2 cellular contexts compared by ENCODE assay signal in the genomic region with DNA sequence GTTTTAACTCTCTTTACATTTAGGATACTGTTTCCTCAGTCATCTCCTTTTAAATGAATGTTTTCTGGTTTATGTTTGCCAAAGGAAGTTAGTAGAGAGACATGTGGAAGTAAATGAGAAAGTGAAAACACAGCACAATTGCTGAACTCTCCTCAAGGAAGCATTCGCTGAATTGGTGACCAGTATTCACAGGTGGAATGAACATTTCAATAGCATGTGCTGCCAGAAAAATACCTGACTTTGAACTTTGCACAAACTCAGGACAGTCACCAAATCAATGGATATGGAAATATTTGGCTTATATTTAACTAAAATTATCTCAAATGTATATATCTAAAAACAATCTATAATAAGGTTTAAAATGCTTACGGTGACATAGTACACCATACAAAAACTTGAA.
TF ChIP-seq lines count a peak whose summit lies in the region.

No MANE protein-coding gene starts in this region.

TF ChIP-seq in GM23338, 12 proteins besides CTCF, POLR2A, EP300 and RAD21 (continues in another document):
- TF ChIP-seq NANOG (IDR thresholded peaks at IDR 0.05; ENCODE audit: borderline replicate concordance) (no peak), POLR2AphosphoS5 (IDR thresholded peaks at IDR 0.05; ENCODE audit: low read depth) (no peak), EZH2phosphoT487 (IDR thresholded peaks at IDR 0.05; ENCODE audit: unreplicated experiment) (no peak), ZNF331 (CRISPR knock-in tag; IDR thresholded peaks at IDR 0.05; ENCODE audit: low read depth) (no peak), ZNF114 (CRISPR knock-in tag; IDR thresholded peaks at IDR 0.05) (no peak), CREB1 (CRISPR knock-in tag; IDR thresholded peaks at IDR 0.05; ENCODE audit: low read depth) (no peak), JUNB (IDR thresholded peaks at IDR 0.05; ENCODE audit: unreplicated experiment) (no peak)
- TF ChIP-seq, protein P1, sequence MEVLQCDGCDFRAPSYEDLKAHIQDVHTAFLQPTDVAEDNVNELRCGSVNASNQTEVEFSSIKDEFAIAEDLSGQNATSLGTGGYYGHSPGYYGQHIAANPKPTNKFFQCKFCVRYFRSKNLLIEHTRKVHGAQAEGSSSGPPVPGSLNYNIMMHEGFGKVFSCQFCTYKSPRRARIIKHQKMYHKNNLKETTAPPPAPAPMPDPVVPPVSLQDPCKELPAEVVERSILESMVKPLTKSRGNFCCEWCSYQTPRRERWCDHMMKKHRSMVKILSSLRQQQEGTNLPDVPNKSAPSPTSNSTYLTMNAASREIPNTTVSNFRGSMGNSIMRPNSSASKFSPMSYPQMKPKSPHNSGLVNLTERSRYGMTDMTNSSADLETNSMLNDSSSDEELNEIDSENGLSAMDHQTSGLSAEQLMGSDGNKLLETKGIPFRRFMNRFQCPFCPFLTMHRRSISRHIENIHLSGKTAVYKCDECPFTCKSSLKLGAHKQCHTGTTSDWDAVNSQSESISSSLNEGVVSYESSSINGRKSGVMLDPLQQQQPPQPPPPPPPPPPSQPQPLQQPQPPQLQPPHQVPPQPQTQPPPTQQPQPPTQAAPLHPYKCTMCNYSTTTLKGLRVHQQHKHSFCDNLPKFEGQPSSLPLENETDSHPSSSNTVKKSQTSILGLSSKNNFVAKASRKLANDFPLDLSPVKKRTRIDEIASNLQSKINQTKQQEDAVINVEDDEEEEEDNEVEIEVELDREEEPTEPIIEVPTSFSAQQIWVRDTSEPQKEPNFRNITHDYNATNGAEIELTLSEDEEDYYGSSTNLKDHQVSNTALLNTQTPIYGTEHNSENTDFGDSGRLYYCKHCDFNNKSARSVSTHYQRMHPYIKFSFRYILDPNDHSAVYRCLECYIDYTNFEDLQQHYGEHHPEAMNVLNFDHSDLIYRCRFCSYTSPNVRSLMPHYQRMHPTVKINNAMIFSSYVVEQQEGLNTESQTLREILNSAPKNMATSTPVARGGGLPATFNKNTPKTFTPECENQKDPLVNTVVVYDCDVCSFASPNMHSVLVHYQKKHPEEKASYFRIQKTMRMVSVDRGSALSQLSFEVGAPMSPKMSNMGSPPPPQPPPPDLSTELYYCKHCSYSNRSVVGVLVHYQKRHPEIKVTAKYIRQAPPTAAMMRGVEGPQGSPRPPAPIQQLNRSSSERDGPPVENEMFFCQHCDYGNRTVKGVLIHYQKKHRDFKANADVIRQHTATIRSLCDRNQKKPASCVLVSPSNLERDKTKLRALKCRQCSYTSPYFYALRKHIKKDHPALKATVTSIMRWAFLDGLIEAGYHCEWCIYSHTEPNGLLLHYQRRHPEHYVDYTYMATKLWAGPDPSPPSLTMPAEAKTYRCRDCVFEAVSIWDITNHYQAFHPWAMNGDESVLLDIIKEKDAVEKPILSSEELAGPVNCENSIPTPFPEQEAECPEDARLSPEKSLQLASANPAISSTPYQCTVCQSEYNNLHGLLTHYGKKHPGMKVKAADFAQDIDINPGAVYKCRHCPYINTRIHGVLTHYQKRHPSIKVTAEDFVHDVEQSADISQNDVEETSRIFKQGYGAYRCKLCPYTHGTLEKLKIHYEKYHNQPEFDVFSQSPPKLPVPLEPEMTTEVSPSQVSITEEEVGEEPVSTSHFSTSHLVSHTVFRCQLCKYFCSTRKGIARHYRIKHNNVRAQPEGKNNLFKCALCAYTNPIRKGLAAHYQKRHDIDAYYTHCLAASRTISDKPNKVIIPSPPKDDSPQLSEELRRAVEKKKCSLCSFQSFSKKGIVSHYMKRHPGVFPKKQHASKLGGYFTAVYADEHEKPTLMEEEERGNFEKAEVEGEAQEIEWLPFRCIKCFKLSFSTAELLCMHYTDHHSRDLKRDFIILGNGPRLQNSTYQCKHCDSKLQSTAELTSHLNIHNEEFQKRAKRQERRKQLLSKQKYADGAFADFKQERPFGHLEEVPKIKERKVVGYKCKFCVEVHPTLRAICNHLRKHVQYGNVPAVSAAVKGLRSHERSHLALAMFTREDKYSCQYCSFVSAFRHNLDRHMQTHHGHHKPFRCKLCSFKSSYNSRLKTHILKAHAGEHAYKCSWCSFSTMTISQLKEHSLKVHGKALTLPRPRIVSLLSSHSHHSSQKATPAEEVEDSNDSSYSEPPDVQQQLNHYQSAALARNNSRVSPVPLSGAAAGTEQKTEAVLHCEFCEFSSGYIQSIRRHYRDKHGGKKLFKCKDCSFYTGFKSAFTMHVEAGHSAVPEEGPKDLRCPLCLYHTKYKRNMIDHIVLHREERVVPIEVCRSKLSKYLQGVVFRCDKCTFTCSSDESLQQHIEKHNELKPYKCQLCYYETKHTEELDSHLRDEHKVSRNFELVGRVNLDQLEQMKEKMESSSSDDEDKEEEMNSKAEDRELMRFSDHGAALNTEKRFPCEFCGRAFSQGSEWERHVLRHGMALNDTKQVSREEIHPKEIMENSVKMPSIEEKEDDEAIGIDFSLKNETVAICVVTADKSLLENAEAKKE (CRISPR knock-in tag; IDR thresholded peaks at IDR 0.05) = no peak
- TF ChIP-seq, protein P2, sequence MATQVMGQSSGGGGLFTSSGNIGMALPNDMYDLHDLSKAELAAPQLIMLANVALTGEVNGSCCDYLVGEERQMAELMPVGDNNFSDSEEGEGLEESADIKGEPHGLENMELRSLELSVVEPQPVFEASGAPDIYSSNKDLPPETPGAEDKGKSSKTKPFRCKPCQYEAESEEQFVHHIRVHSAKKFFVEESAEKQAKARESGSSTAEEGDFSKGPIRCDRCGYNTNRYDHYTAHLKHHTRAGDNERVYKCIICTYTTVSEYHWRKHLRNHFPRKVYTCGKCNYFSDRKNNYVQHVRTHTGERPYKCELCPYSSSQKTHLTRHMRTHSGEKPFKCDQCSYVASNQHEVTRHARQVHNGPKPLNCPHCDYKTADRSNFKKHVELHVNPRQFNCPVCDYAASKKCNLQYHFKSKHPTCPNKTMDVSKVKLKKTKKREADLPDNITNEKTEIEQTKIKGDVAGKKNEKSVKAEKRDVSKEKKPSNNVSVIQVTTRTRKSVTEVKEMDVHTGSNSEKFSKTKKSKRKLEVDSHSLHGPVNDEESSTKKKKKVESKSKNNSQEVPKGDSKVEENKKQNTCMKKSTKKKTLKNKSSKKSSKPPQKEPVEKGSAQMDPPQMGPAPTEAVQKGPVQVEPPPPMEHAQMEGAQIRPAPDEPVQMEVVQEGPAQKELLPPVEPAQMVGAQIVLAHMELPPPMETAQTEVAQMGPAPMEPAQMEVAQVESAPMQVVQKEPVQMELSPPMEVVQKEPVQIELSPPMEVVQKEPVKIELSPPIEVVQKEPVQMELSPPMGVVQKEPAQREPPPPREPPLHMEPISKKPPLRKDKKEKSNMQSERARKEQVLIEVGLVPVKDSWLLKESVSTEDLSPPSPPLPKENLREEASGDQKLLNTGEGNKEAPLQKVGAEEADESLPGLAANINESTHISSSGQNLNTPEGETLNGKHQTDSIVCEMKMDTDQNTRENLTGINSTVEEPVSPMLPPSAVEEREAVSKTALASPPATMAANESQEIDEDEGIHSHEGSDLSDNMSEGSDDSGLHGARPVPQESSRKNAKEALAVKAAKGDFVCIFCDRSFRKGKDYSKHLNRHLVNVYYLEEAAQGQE (IDR thresholded peaks at IDR 0.05; ENCODE audit: unreplicated experiment) = no peak
- TF ChIP-seq, protein P3, sequence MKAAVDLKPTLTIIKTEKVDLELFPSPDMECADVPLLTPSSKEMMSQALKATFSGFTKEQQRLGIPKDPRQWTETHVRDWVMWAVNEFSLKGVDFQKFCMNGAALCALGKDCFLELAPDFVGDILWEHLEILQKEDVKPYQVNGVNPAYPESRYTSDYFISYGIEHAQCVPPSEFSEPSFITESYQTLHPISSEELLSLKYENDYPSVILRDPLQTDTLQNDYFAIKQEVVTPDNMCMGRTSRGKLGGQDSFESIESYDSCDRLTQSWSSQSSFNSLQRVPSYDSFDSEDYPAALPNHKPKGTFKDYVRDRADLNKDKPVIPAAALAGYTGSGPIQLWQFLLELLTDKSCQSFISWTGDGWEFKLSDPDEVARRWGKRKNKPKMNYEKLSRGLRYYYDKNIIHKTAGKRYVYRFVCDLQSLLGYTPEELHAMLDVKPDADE (IDR thresholded peaks at IDR 0.05) = no peak

TF ChIP-seq in GM12878, 131 proteins besides CTCF, POLR2A, EP300 and RAD21:
- no peak for TF ChIP-seq PML (IDR thresholded peaks at IDR 0.05; ENCODE audit: low read length)
- TF ChIP-seq, protein P4, sequence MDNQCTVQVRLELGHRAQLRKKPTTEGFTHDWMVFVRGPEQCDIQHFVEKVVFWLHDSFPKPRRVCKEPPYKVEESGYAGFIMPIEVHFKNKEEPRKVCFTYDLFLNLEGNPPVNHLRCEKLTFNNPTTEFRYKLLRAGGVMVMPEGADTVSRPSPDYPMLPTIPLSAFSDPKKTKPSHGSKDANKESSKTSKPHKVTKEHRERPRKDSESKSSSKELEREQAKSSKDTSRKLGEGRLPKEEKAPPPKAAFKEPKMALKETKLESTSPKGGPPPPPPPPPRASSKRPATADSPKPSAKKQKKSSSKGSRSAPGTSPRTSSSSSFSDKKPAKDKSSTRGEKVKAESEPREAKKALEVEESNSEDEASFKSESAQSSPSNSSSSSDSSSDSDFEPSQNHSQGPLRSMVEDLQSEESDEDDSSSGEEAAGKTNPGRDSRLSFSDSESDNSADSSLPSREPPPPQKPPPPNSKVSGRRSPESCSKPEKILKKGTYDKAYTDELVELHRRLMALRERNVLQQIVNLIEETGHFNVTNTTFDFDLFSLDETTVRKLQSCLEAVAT (IDR thresholded peaks at IDR 0.05) = 0 out of 2 replicates have a peak, but pooled peaks have one; percentile 47
- TF ChIP-seq HDAC6 (IDR thresholded peaks at IDR 0.05; ENCODE audit: unreplicated experiment) = no peak
